Comparison of ENCODE assay signal across 12 cellular contexts in genomic region chr1:83499998-83500397, GRCh38.
DNase-seq lines count a peak whose midpoint lies in the region; ATAC-seq and TF ChIP-seq lines count a peak whose summit lies in the region.
"Had no signal": no experiment of that assay in that cellular context is flagged by ENCODE, and none has a peak within 500 bp of the region (broad histone marks: within the 10 kb centered on the region; RNA-seq: fewer than 3 reads in every experiment).

No MANE protein-coding gene starts in this region.

- ATAC-seq in activated T-cell treated with anti-CD3 and anti-CD28 coated beads, Interleukin-2, amount 50 U/mL, for 72 hours (replicated peaks in 1 of 2) = peak; percentile 8 to 31
- ATAC-seq in HG02588 (IDR thresholded peaks at IDR 0.05; ENCODE audit: unreplicated experiment) (peak; percentile 63), HG03432 (IDR thresholded peaks at IDR 0.05; ENCODE audit: unreplicated experiment) (peak; percentile 52), lower lobe of right lung (no peak)
- peak; percentile 64 to 69 for ATAC-seq in stimulated activated naive B cell treated with anti-CD40 and anti-IgM and Interleukin-4, amounts not matched to agents 10 μg/mL and 1 μg/mL and 100 μg/mL, for 72 hours (replicated peaks)
- ATAC-seq: A549 had no signal

- no peaks in the 10 kb centered on the region for H3K36me3 ChIP-seq in lower lobe of right lung

- H3K27me3 Mint-ChIP-seq in activated T-cell treated with anti-CD3 and anti-CD28 coated beads, Interleukin-2, amount 50 U/mL, for 72 hours (ENCODE audit: low read depth) = no peaks in the 10 kb centered on the region
- no peaks in the 10 kb centered on the region for H3K27me3 Mint-ChIP-seq in activated T-cell treated with anti-CD3 and anti-CD28 coated beads, Interleukin-2, amount 50 U/mL, for 24 hours
- H3K27me3 Mint-ChIP-seq in stimulated activated naive B cell treated with anti-CD40 and anti-IgM and Interleukin-4, amounts not matched to agents 10 μg/mL and 1 μg/mL and 100 μg/mL, for 72 hours = no peaks in the 10 kb centered on the region
- H3K27me3 Mint-ChIP-seq: dendritic cell treated with granulocyte-macrophage colony-stimulating factor and Interleukin-4, amounts not matched to agents 40 ng/mL and 50 ng/mL, for 4 days had no signal

- H3K36me3 Mint-ChIP-seq in activated T-cell treated with anti-CD3 and anti-CD28 coated beads, Interleukin-2, amount 50 U/mL, for 72 hours (ENCODE audit: insufficient read depth in 2 of 2) = peaks cover 4 to 13% of the 10 kb centered on the region in 2 donors
- H3K36me3 Mint-ChIP-seq in activated T-cell treated with anti-CD3 and anti-CD28 coated beads, Interleukin-2, amount 50 U/mL, for 24 hours (ENCODE audit: low read depth) = no peaks in the 10 kb centered on the region
- no peaks in the 10 kb centered on the region for H3K36me3 Mint-ChIP-seq in stimulated activated naive B cell treated with anti-CD40 and anti-IgM and Interleukin-4, amounts not matched to agents 10 μg/mL and 1 μg/mL and 100 μg/mL, for 72 hours

- peak overlapping the region; percentile 74 for H3K27ac Mint-ChIP-seq in activated T-cell treated with anti-CD3 and anti-CD28 coated beads, Interleukin-2, amount 50 U/mL, for 72 hours
- no peak overlapping the region for H3K27ac Mint-ChIP-seq in activated T-cell treated with anti-CD3 and anti-CD28 coated beads, Interleukin-2, amount 50 U/mL, for 24 hours
- peak overlapping the region; percentile 42 for H3K27ac Mint-ChIP-seq in stimulated activated naive B cell treated with anti-CD40 and anti-IgM and Interleukin-4, amounts not matched to agents 10 μg/mL and 1 μg/mL and 100 μg/mL, for 72 hours
- H3K27ac Mint-ChIP-seq: dendritic cell treated with granulocyte-macrophage colony-stimulating factor and Interleukin-4, amounts not matched to agents 40 ng/mL and 50 ng/mL, for 4 days had no signal

- no peak for DNase-seq in activated T-cell treated with anti-CD3 and anti-CD28 coated beads, Interleukin-2, amount 50 U/mL, for 72 hours
- DNase-seq in activated T-cell treated with anti-CD3 and anti-CD28 coated beads, Interleukin-2, amount 50 U/mL, for 24 hours = no peak
- no peak for DNase-seq in stimulated activated naive B cell treated with anti-CD40 and anti-IgM and Interleukin-4, amounts not matched to agents 10 μg/mL and 1 μg/mL and 100 μg/mL, for 72 hours
- DNase-seq in SW480 (ENCODE audit: low spot score) (no peak), OCI-M1 (lab: John Stamatoyannopoulos, UW) (no peak), lower lobe of right lung (no peak)
- DNase-seq: head of caudate nucleus, NCI-H1092 treated with DMSO at 0.1 percent for 48 hours had no signal

- intact Hi-C loops in lower lobe of right lung (cut with DNase I) = no loop called here

- peak overlapping the region in 1 of 2 donors; percentile 53 for H3K4me3 Mint-ChIP-seq in activated T-cell treated with anti-CD3 and anti-CD28 coated beads, Interleukin-2, amount 50 U/mL, for 72 hours
- no peak overlapping the region for H3K4me3 Mint-ChIP-seq in activated T-cell treated with anti-CD3 and anti-CD28 coated beads, Interleukin-2, amount 50 U/mL, for 24 hours
- H3K4me3 Mint-ChIP-seq in stimulated activated naive B cell treated with anti-CD40 and anti-IgM and Interleukin-4, amounts not matched to agents 10 μg/mL and 1 μg/mL and 100 μg/mL, for 72 hours = peak overlapping the region in 1 of 2 donors; percentile 30
- H3K4me3 Mint-ChIP-seq: dendritic cell treated with granulocyte-macrophage colony-stimulating factor and Interleukin-4, amounts not matched to agents 40 ng/mL and 50 ng/mL, for 4 days had no signal

- H3K4me3 ChIP-seq in lower lobe of right lung = no peak overlapping the region
- H3K4me3 ChIP-seq: A549 had no signal

- no peak for TF ChIP-seq CTCF in lower lobe of right lung (IDR thresholded peaks at IDR 0.05)

- no peaks in the 10 kb centered on the region for H3K9me3 ChIP-seq in lower lobe of right lung
- H3K9me3 ChIP-seq: A549 had no signal

- no peak overlapping the region for H3K27ac ChIP-seq in lower lobe of right lung
- H3K27ac ChIP-seq: A549 had no signal

- H3K4me1 Mint-ChIP-seq in activated T-cell treated with anti-CD3 and anti-CD28 coated beads, Interleukin-2, amount 50 U/mL, for 72 hours (ENCODE audit: low read depth) = peaks cover 41% of the 10 kb centered on the region
- peaks cover 32% of the 10 kb centered on the region for H3K4me1 Mint-ChIP-seq in activated T-cell treated with anti-CD3 and anti-CD28 coated beads, Interleukin-2, amount 50 U/mL, for 24 hours (ENCODE audit: low read depth)
- H3K4me1 Mint-ChIP-seq in stimulated activated naive B cell treated with anti-CD40 and anti-IgM and Interleukin-4, amounts not matched to agents 10 μg/mL and 1 μg/mL and 100 μg/mL, for 72 hours = peaks cover 5 to 15% of the 10 kb centered on the region in 2 donors

- no peaks in the 10 kb centered on the region for H3K27me3 ChIP-seq in lower lobe of right lung (ENCODE audit: low read depth)

- H3K4me1 ChIP-seq in lower lobe of right lung = no peaks in the 10 kb centered on the region
- H3K4me1 ChIP-seq: A549 had no signal

- H3K9me3 Mint-ChIP-seq in activated T-cell treated with anti-CD3 and anti-CD28 coated beads, Interleukin-2, amount 50 U/mL, for 72 hours = peaks cover 9 to 12% of the 10 kb centered on the region in 2 donors
- peaks cover 4% of the 10 kb centered on the region for H3K9me3 Mint-ChIP-seq in activated T-cell treated with anti-CD3 and anti-CD28 coated beads, Interleukin-2, amount 50 U/mL, for 24 hours
- H3K9me3 Mint-ChIP-seq in stimulated activated naive B cell treated with anti-CD40 and anti-IgM and Interleukin-4, amounts not matched to agents 10 μg/mL and 1 μg/mL and 100 μg/mL, for 72 hours = no peaks in the 10 kb centered on the region

Comparison
In these comparisons a context has a peak if more than half of its experiments do, and no peak if none do; other contexts are left out.
1. ATAC-seq: peak in activated T-cell treated with anti-CD3 and anti-CD28 coated beads, Interleukin-2, amount 50 U/mL, for 72 hours (2 of 2), HG02588 (single experiment), HG03432 (single experiment) and stimulated activated naive B cell treated with anti-CD40 and anti-IgM and Interleukin-4, amounts not matched to agents 10 μg/mL and 1 μg/mL and 100 μg/mL, for 72 hours (2 of 2); none in lower lobe of right lung (0 of 2).